ENCODE assay signal across 11 cellular contexts in genomic region chr7:29479606-29480200, GRCh38.
DNase-seq lines count a peak whose midpoint lies in the region; FAIRE-seq and TF ChIP-seq lines count a peak whose summit lies in the region.
"Had no signal": no experiment of that assay in that cellular context is flagged by ENCODE, and none has a peak within 500 bp of the region (broad histone marks: within the 10 kb centered on the region; RNA-seq: fewer than 3 reads in every experiment).

No MANE protein-coding gene starts in this region.

- 38% methylated on average over 15 of the region's 15 CpGs for WGBS in mesenchymal stem cell
- WGBS in spleen, 5 donors, result 71 to 78% (median 77%) methylated on average over 15 of the region's 15 CpGs

- H3K9me3 ChIP-seq in Peyer's patch (no peaks in the 10 kb centered on the region), mesenchymal stem cell (ENCODE audit: control insufficient read depth, low read length) (no peaks in the 10 kb centered on the region), spleen (no peaks in the 10 kb centered on the region)
- H3K9me3 ChIP-seq: BLaER1 had no signal

- H3K14ac ChIP-seq in mesenchymal stem cell (ENCODE audit: low read length in 2 of 2), result no peak overlapping the region

- no peaks in the 10 kb centered on the region for H3K36me3 ChIP-seq in Peyer's patch
- no peaks in the 10 kb centered on the region for H3K36me3 ChIP-seq in mesenchymal stem cell (ENCODE audit: control insufficient read depth in 1 of 2, insufficient read depth in 2 of 2, low read depth in 1 of 2, low read length in 2 of 2)
- no peaks in the 10 kb centered on the region for H3K36me3 ChIP-seq in spleen
- H3K36me3 ChIP-seq: BLaER1 had no signal

- H3K4me3 ChIP-seq in Peyer's patch (peak overlapping the region in 3 of 4 donors; percentile 23 to 50 (median 47)), fibroblast of the aortic adventitia (ENCODE audit: low read depth, low read length) (no peak overlapping the region), mesenchymal stem cell (ENCODE audit: insufficient read depth in 1 of 2, low read depth in 1 of 2, low read length in 2 of 2) (no peak overlapping the region), spleen (no peak overlapping the region)
- H3K4me3 ChIP-seq: BLaER1 had no signal

- H3K9ac ChIP-seq in mesenchymal stem cell (ENCODE audit: low read length), result no peak overlapping the region
- H3K9ac ChIP-seq: BLaER1 had no signal

- no peak overlapping the region for H2AK5ac ChIP-seq in mesenchymal stem cell (ENCODE audit: low read length, severe bottlenecking)

- no peak overlapping the region for H2BK5ac ChIP-seq in mesenchymal stem cell (ENCODE audit: low read depth, low read length, poor library complexity, severe bottlenecking)

- TF ChIP-seq CTCF in Peyer's patch (IDR thresholded peaks at IDR 0.05) (no peak), fibroblast of the aortic adventitia (IDR thresholded peaks at IDR 0.05; ENCODE audit: insufficient read depth, low read length) (no peak), spleen (IDR thresholded peaks at IDR 0.05 in 8 of 11, conservative IDR thresholded peaks at IDR 0.05 in 3 of 11) (no peak), D721Med (IDR thresholded peaks at IDR 0.05; ENCODE audit: insufficient read depth, missing control alignments) (no peak)

- no peak for FAIRE-seq in D721Med (lab: Jason Lieb, UNC)

- H4K91ac ChIP-seq in mesenchymal stem cell (ENCODE audit: low read length), result no peak overlapping the region

- H2AFZ ChIP-seq in mesenchymal stem cell (ENCODE audit: low read depth, low read length), result no peak overlapping the region

- H2BK120ac ChIP-seq in mesenchymal stem cell (ENCODE audit: low read depth, low read length), result no peak overlapping the region

- H2BK15ac ChIP-seq in mesenchymal stem cell (ENCODE audit: low read depth, poor library complexity, severe bottlenecking), result no peak overlapping the region

- H3K23ac ChIP-seq in mesenchymal stem cell (ENCODE audit: low read length in 2 of 2), result no peak overlapping the region

- H3K4me1 ChIP-seq in Peyer's patch (peaks cover 0 to 2% (median 0%) of the 10 kb centered on the region in 4 donors), mesenchymal stem cell (ENCODE audit: control insufficient read depth, insufficient read depth, low read depth, low read length) (no peaks in the 10 kb centered on the region), spleen (no peaks in the 10 kb centered on the region)
- H3K4me1 ChIP-seq: BLaER1 had no signal

- DNase-seq in Peyer's patch (peak in 2 of 3 donors; percentile 74 to 76), fibroblast of the aortic adventitia (ENCODE audit: low read depth) (peak; percentile 27), mesenchymal stem cell (peak; percentile 29), spleen (no peak), DMS153 (lab: John Stamatoyannopoulos, UW) (no peak), COR-L47 (lab: John Stamatoyannopoulos, UW) (no peak), D721Med (ENCODE audit: insufficient read length, low spot score) (no peak)
- DNase-seq in stimulated activated CD4-positive, alpha-beta T cell treated with anti-CD3 and anti-CD28 coated beads, Interleukin-4, amount 100 ng/mL, for 4 hours, result no peak
- DNase-seq: activated T-cell treated with anti-CD3 and anti-CD28 coated beads, Interleukin-2, amount 50 U/mL, for 24 hours; MV-4-11 had no signal

- H3K18ac ChIP-seq in mesenchymal stem cell (ENCODE audit: low read depth in 1 of 2, low read length in 2 of 2), result no peak overlapping the region

- no peaks in the 10 kb centered on the region for H3K79me1 ChIP-seq in mesenchymal stem cell (replicated peaks; ENCODE audit: low read length, poor library complexity, severe bottlenecking)

- TF ChIP-seq POLR2A in Peyer's patch (IDR thresholded peaks at IDR 0.05), result peak; percentile 74 to 88
- no peak for TF ChIP-seq POLR2A in spleen (IDR thresholded peaks at IDR 0.05)

- H2BK12ac ChIP-seq in mesenchymal stem cell (ENCODE audit: low read length in 2 of 2), result peak overlapping the region in 1 of 2 experiments; percentile 29

- peak overlapping the region; percentile 61 for H4K8ac ChIP-seq in mesenchymal stem cell (ENCODE audit: low read length)

- peak overlapping the region in 3 of 4 donors; percentile 60 to 85 (median 84) for H3K27ac ChIP-seq in Peyer's patch
- H3K27ac ChIP-seq in mesenchymal stem cell (ENCODE audit: low read length, poor library complexity, severe bottlenecking), result no peak overlapping the region
- peak overlapping the region in 5 of 8 donors; percentile 4 to 53 (median 27) for H3K27ac ChIP-seq in spleen
- H3K27ac ChIP-seq: BLaER1 had no signal

- no peak overlapping the region for H3K4ac ChIP-seq in mesenchymal stem cell (ENCODE audit: low read depth in 1 of 2, low read length in 2 of 2)

- intact Hi-C loops in spleen (cut with DNase I; ENCODE audit: low total_unique reads), result no loop called here

- H3K27me3 ChIP-seq in Peyer's patch (no peaks in the 10 kb centered on the region), mesenchymal stem cell (ENCODE audit: control insufficient read depth in 1 of 2, insufficient read depth in 1 of 2, low read length in 2 of 2) (peaks cover 4 to 8% of the 10 kb centered on the region in 2 experiments), spleen (replicated peaks in 1 of 7) (no peaks in the 10 kb centered on the region)
- H3K27me3 ChIP-seq: BLaER1 had no signal

- no peak overlapping the region for H3K4me2 ChIP-seq in mesenchymal stem cell (ENCODE audit: low read length, poor library complexity, severe bottlenecking)
- H3K4me2 ChIP-seq: BLaER1 had no signal

Comparison
In these comparisons a context has a peak if more than half of its experiments do, and no peak if none do; other contexts are left out.
1. DNase-seq: peak in Peyer's patch (2 of 3), fibroblast of the aortic adventitia (single experiment) and mesenchymal stem cell (single experiment); none in spleen (single experiment), DMS153 (single experiment), stimulated activated CD4-positive, alpha-beta T cell treated with anti-CD3 and anti-CD28 coated beads, Interleukin-4, amount 100 ng/mL, for 4 hours (0 of 2), COR-L47 (single experiment) and D721Med (single experiment).
2. H3K4me3 ChIP-seq: peak in Peyer's patch (3 of 4); none in fibroblast of the aortic adventitia (single experiment), mesenchymal stem cell (0 of 2) and spleen (0 of 8).
3. POLR2A ChIP-seq: peak in Peyer's patch (2 of 2); none in spleen (0 of 3).